Comparison of ENCODE assay signal across 8 cellular contexts in genomic region chr19:17226002-17226933, GRCh38. TPM values are rescaled to one million over a fixed set of nuclear protein-coding genes. Genes with fewer than 3 reads are reported as not detected.
DNase-seq lines count a peak whose midpoint lies in the region; ATAC-seq and TF ChIP-seq lines count a peak whose summit lies in the region.

Gene OCEL1 (plus strand): TSS chr19:17226226. CDS start chr19:17226248, 22 bp downstream.

- H3K4me1 Mint-ChIP-seq in activated T-cell treated with anti-CD3 and anti-CD28 coated beads, Interleukin-2, amount 50 U/mL, for 4 hours (ENCODE audit: low read depth) = peaks cover 5% of the 10 kb centered on the region

- no peaks in the 10 kb centered on the region for H3K9me3 ChIP-seq in KOPT-K1 (ENCODE audit: insufficient read depth, low read length, poor library complexity, severe bottlenecking)
- H3K9me3 ChIP-seq in Peyer's patch = no peaks in the 10 kb centered on the region
- no peaks in the 10 kb centered on the region for H3K9me3 ChIP-seq in muscle layer of colon (ENCODE audit: low read length)

- H3K9me3 Mint-ChIP-seq in activated T-cell treated with anti-CD3 and anti-CD28 coated beads, Interleukin-2, amount 50 U/mL, for 4 hours = no peaks in the 10 kb centered on the region

- no peak for TF ChIP-seq CTCF in Peyer's patch (IDR thresholded peaks at IDR 0.05)

- H3K4me3 Mint-ChIP-seq in activated T-cell treated with anti-CD3 and anti-CD28 coated beads, Interleukin-2, amount 50 U/mL, for 4 hours = peak within 1 kb of the TSS; percentile 80

- H3K27me3 ChIP-seq in Peyer's patch = no peaks in the 10 kb centered on the region
- H3K27me3 ChIP-seq in muscle layer of colon (ENCODE audit: control insufficient read depth in 1 of 2, insufficient read depth in 2 of 2, low read length in 2 of 2) = no peaks in the 10 kb centered on the region

- H3K27me3 Mint-ChIP-seq in activated T-cell treated with anti-CD3 and anti-CD28 coated beads, Interleukin-2, amount 50 U/mL, for 4 hours (ENCODE audit: low read depth) = no peaks in the 10 kb centered on the region

- peak within 1 kb of the TSS; percentile 48 for H3K27ac ChIP-seq in KOPT-K1 (ENCODE audit: low read depth, low read length, poor library complexity, severe bottlenecking)
- peak within 1 kb of the TSS; percentile 81 to 94 (median 92) for H3K27ac ChIP-seq in Peyer's patch
- peak within 1 kb of the TSS; percentile 93 for H3K27ac ChIP-seq in muscle layer of colon (ENCODE audit: low read depth, low read length)

- DNase-seq in DMS79 treated with DMSO at 0.1 percent for 48 hours (lab: John Stamatoyannopoulos, UW) (peak; percentile 95), Peyer's patch (peak; percentile 98 to 99 (median 99))
- peak; percentile 95 for DNase-seq in activated T-cell treated with anti-CD3 and anti-CD28 coated beads, Interleukin-2, amount 50 U/mL, for 4 hours
- peak; percentile 91 for DNase-seq in stimulated activated CD8-positive, alpha-beta memory T cell treated with anti-CD3 and anti-CD28 coated beads, Interleukin-7, amount 100 ng/mL, for 1 hour (ENCODE audit: low read depth in 2 of 2)

- H3K36me3 ChIP-seq in KOPT-K1 (ENCODE audit: insufficient read depth, low read length) = peaks cover 13% of the 10 kb centered on the region; the same call in 1 of the 2 replicates
- H3K36me3 ChIP-seq in Peyer's patch = peaks cover 0 to 15% (median 0%) of the 10 kb centered on the region in 3 donors
- H3K36me3 ChIP-seq in muscle layer of colon (ENCODE audit: insufficient read depth, low read length) = peaks cover 12% of the 10 kb centered on the region

- peak; percentile 93 for ATAC-seq in GM21786 (IDR thresholded peaks at IDR 0.05; ENCODE audit: unreplicated experiment)
- peak; percentile 94 to 95 for ATAC-seq in activated T-cell treated with anti-CD3 and anti-CD28 coated beads, Interleukin-2, amount 50 U/mL, for 4 hours
- peak; percentile 94 for ATAC-seq in esophagus mucosa

- TF ChIP-seq POLR2A in Peyer's patch (IDR thresholded peaks at IDR 0.05) = peak; percentile 71 to 82

- H3K4me3 ChIP-seq in Peyer's patch = peak within 1 kb of the TSS; percentile 50 to 79 (median 68)
- peak within 1 kb of the TSS; percentile 73 for H3K4me3 ChIP-seq in muscle layer of colon (ENCODE audit: low read depth in 1 of 2, low read length in 2 of 2)

- H3K4me1 ChIP-seq in Peyer's patch (peaks cover 0 to 9% (median 3%) of the 10 kb centered on the region in 4 donors), muscle layer of colon (ENCODE audit: insufficient read depth, low read length) (peaks cover 13% of the 10 kb centered on the region)

- no peak within 1 kb of the TSS for H3K9ac ChIP-seq in muscle layer of colon (ENCODE audit: low read length)

- no peaks in the 10 kb centered on the region for H3K36me3 Mint-ChIP-seq in activated T-cell treated with anti-CD3 and anti-CD28 coated beads, Interleukin-2, amount 50 U/mL, for 4 hours (ENCODE audit: insufficient read depth)

RNA-seq across cellular contexts. Expression of gene OCEL1, which starts in this region (rescaled TPM):
- 10 to 100 TPM in 3 of 4 donors, 1 to 10 TPM in 1; 8.3 to 38.5 (median 30.8) TPM for total RNA-seq in Peyer's patch
- 1 to 10 TPM; 5.0 to 8.0 (median 5.4) TPM for total RNA-seq in activated T-cell treated with anti-CD3 and anti-CD28 coated beads, Interleukin-2, amount 50 U/mL, for 4 hours
- 13.3 TPM for total RNA-seq in esophagus mucosa

Comparison
In these comparisons a context has a peak if more than half of its experiments do, and no peak if none do; other contexts are left out.
1. Peak in every context shown above with its lines: DNase-seq, ATAC-seq, H3K4me3 ChIP-seq and H3K27ac ChIP-seq.